8 cellular contexts compared by ENCODE assay signal in the genomic region with DNA sequence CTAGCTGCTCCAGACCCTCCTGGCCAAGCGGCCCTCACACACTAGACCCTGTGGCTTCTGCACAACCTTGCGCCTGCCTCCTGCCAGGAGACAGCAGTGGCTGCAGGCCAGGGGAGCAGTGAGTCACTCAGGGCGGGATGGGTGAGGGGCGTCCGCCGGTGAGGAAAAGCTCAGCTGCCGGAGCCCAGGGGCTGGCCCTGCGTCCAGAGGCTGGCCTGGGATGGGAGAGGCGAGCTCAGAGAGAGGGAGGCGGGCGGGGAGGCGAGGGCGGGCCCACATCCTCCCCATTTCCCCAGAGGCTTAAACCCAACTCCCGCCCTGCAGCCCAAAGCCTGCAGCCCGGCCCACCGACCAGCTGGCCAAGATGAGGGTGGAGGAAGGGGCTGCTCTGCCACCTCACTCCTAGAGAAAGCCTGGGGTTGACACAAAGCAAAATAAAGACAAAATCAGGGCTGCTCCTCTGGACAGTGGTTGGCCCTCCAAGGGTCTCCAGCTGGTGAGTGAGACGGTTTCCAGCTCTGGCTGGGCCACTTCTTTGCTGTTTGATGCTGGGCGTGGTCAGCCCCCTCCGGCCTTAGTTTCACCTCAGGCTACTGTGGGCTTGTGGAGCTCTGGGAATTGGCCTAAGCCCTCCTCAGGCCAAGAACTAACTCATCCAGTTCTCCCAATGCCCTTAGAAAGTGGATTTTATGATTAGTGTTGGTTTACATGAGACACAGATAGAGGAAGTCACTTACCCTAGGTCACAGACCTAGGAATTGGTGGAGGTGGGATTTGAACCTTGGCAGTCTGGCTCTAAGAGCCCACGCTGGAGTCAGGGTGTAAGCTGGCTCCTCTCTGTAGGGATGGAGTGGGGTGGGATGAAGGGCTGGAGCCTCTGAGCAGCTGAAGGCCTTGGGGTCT. TPM values are rescaled to one million over a fixed set of nuclear protein-coding genes. Genes with fewer than 3 reads are reported as not detected.
DNase-seq lines count a peak whose midpoint lies in the region; ATAC-seq and TF ChIP-seq lines count a peak whose summit lies in the region.

No MANE protein-coding gene starts in this region.

- H3K9me3 ChIP-seq in SJCRH30 (replicated peaks) (no peaks in the 10 kb centered on the region), skeletal muscle tissue (ENCODE audit: control insufficient read depth in 3 of 3, low read length in 3 of 3) (no peaks in the 10 kb centered on the region)

- H3K4me1 ChIP-seq in SJCRH30: peaks cover 67% of the 10 kb centered on the region
- H3K4me1 ChIP-seq in skeletal muscle tissue (ENCODE audit: control insufficient read depth in 3 of 3, insufficient read depth in 3 of 3, low read length in 3 of 3): peaks cover 48 to 57% (median 49%) of the 10 kb centered on the region in 3 donors

- intact Hi-C loops in left cardiac atrium (cut with DNase I): no loop called here

- peak overlapping the region in 2 of 3 donors; percentile 23 to 60 for H3K9ac ChIP-seq in skeletal muscle tissue (ENCODE audit: low read depth in 1 of 3, low read length in 3 of 3)

- ATAC-seq in GM18505 (IDR thresholded peaks at IDR 0.05; ENCODE audit: unreplicated experiment) (peak; percentile 47), HG02623 (IDR thresholded peaks at IDR 0.05; ENCODE audit: unreplicated experiment) (peak; percentile 31), left cardiac atrium (peak; percentile 69 to 84)

- no peak for TF ChIP-seq POLR2A in GM18505 (IDR thresholded peaks at IDR 0.05; ENCODE audit: borderline replicate concordance, extremely low read depth, insufficient read depth, insufficient read length)

- peak overlapping the region; percentile 48 for H3K4me3 ChIP-seq in SJCRH30
- peak overlapping the region; percentile 55 to 65 (median 59) for H3K4me3 ChIP-seq in skeletal muscle tissue (ENCODE audit: low read length in 3 of 3)

- H3K27me3 ChIP-seq in SJCRH30 (no peaks in the 10 kb centered on the region), skeletal muscle tissue (ENCODE audit: control insufficient read depth in 3 of 3, insufficient read depth in 3 of 3, low read length in 3 of 3) (no peaks in the 10 kb centered on the region)

- H3K36me3 ChIP-seq in SJCRH30 (no peaks in the 10 kb centered on the region), skeletal muscle tissue (ENCODE audit: control insufficient read depth in 3 of 3, insufficient read depth in 3 of 3, low read length in 3 of 3) (no peaks in the 10 kb centered on the region)

- DNase-seq in SJCRH30 (peak; percentile 93), left cardiac atrium (peak; percentile 87), cortex of kidney (lab: John Stamatoyannopoulos, UW) (no peak), NCI-H345 (lab: John Stamatoyannopoulos, UW) (no peak)
- no peak for DNase-seq in stimulated activated CD4-positive, alpha-beta T cell treated with anti-CD3 and anti-CD28 coated beads, Interleukin-2, amount 100 ng/mL, for 48 hours

- peak overlapping the region; percentile 88 for H3K27ac ChIP-seq in SJCRH30
- H3K27ac ChIP-seq in skeletal muscle tissue (ENCODE audit: low read depth, low read length): peak overlapping the region; percentile 79

RNA-seq across cellular contexts. Expression of gene IQSEC1, which starts 50.6 kb away (rescaled TPM):
- 5.7 and 6.8 TPM in 2 replicates for total RNA-seq in SJCRH30 (2014; rRNA removed; shearing (Covaris generic))
- total RNA-seq in left cardiac atrium (10 to 100 TPM; 58.8 to 73.7 TPM), skeletal muscle tissue (27.1 TPM)

Comparison
In these comparisons a context has a peak if more than half of its experiments do, and no peak if none do; other contexts are left out.
1. DNase-seq: peak in SJCRH30 (2 of 2) and left cardiac atrium (single experiment); none in cortex of kidney (single experiment), NCI-H345 (single experiment) and stimulated activated CD4-positive, alpha-beta T cell treated with anti-CD3 and anti-CD28 coated beads, Interleukin-2, amount 100 ng/mL, for 48 hours (0 of 2).
2. Peak in every context shown above with its lines, with median percentiles within 50 percentile points of each other: ATAC-seq.